1 cellular context compared by ENCODE assay signal in genomic region chr3:140188285-140188684, GRCh38.
TF ChIP-seq lines count a peak whose summit lies in the region.

No MANE protein-coding gene starts in this region.

TF ChIP-seq in WTC11, 78 proteins besides CTCF, POLR2A, EP300 and RAD21 (continued from another document):
- no peak for TF ChIP-seq ERG (CRISPR knock-in tag; IDR thresholded peaks at IDR 0.05)
- TF ChIP-seq RORB (CRISPR knock-in tag; IDR thresholded peaks at IDR 0.05) = no peak
